In the genomic region with DNA sequence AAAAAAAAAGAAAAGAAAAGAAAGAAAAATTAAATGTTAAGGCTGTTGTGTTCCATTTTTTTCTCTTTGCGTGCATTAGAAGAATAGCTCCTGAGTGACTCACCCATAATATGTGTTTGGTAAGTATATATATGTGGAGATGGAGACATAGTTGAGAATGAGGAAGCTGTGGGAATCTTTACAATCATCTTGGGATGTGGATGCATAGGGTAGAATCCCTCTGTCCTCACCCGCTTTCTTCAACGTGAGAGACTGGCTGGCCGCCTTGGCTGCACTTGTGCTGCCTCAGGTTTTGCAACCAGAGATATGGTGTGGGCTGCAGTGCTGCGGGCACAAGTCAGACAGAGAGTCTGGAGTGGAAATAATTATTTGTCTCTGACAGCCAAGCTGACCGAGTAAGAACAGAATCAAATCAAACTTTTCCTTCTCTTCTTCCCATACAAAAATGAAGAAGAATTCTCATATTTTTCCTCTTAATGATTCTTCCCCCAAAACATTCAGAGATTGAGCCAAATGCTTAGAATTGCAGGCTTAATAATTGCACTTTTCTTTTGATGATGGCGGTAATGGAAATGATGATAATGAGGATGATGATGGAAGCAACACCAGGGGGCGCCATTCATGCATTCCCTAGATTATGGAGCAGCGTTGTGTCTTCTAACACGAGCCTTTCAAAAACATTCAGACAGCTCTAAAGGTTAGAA, we compare ENCODE assay signal across 1 cellular context.
TF ChIP-seq lines count a peak whose summit lies in the region.

No MANE protein-coding gene starts in this region.

TF ChIP-seq in GM23338, 12 proteins besides CTCF, POLR2A, EP300 and RAD21 (continued from another document):
- TF ChIP-seq REST (IDR thresholded peaks at IDR 0.05; ENCODE audit: unreplicated experiment) (no peak), ETS1 (IDR thresholded peaks at IDR 0.05) (no peak), EZH2phosphoT487 (IDR thresholded peaks at IDR 0.05; ENCODE audit: unreplicated experiment) (no peak), JUNB (IDR thresholded peaks at IDR 0.05; ENCODE audit: unreplicated experiment) (no peak), CREB1 (CRISPR knock-in tag; IDR thresholded peaks at IDR 0.05; ENCODE audit: low read depth) (no peak), EZH2 (IDR thresholded peaks at IDR 0.05; ENCODE audit: low read depth, unreplicated experiment) (no peak), POLR2AphosphoS5 (IDR thresholded peaks at IDR 0.05; ENCODE audit: low read depth) (no peak), ZNF331 (CRISPR knock-in tag; IDR thresholded peaks at IDR 0.05; ENCODE audit: low read depth) (no peak)
- TF ChIP-seq, protein P1, sequence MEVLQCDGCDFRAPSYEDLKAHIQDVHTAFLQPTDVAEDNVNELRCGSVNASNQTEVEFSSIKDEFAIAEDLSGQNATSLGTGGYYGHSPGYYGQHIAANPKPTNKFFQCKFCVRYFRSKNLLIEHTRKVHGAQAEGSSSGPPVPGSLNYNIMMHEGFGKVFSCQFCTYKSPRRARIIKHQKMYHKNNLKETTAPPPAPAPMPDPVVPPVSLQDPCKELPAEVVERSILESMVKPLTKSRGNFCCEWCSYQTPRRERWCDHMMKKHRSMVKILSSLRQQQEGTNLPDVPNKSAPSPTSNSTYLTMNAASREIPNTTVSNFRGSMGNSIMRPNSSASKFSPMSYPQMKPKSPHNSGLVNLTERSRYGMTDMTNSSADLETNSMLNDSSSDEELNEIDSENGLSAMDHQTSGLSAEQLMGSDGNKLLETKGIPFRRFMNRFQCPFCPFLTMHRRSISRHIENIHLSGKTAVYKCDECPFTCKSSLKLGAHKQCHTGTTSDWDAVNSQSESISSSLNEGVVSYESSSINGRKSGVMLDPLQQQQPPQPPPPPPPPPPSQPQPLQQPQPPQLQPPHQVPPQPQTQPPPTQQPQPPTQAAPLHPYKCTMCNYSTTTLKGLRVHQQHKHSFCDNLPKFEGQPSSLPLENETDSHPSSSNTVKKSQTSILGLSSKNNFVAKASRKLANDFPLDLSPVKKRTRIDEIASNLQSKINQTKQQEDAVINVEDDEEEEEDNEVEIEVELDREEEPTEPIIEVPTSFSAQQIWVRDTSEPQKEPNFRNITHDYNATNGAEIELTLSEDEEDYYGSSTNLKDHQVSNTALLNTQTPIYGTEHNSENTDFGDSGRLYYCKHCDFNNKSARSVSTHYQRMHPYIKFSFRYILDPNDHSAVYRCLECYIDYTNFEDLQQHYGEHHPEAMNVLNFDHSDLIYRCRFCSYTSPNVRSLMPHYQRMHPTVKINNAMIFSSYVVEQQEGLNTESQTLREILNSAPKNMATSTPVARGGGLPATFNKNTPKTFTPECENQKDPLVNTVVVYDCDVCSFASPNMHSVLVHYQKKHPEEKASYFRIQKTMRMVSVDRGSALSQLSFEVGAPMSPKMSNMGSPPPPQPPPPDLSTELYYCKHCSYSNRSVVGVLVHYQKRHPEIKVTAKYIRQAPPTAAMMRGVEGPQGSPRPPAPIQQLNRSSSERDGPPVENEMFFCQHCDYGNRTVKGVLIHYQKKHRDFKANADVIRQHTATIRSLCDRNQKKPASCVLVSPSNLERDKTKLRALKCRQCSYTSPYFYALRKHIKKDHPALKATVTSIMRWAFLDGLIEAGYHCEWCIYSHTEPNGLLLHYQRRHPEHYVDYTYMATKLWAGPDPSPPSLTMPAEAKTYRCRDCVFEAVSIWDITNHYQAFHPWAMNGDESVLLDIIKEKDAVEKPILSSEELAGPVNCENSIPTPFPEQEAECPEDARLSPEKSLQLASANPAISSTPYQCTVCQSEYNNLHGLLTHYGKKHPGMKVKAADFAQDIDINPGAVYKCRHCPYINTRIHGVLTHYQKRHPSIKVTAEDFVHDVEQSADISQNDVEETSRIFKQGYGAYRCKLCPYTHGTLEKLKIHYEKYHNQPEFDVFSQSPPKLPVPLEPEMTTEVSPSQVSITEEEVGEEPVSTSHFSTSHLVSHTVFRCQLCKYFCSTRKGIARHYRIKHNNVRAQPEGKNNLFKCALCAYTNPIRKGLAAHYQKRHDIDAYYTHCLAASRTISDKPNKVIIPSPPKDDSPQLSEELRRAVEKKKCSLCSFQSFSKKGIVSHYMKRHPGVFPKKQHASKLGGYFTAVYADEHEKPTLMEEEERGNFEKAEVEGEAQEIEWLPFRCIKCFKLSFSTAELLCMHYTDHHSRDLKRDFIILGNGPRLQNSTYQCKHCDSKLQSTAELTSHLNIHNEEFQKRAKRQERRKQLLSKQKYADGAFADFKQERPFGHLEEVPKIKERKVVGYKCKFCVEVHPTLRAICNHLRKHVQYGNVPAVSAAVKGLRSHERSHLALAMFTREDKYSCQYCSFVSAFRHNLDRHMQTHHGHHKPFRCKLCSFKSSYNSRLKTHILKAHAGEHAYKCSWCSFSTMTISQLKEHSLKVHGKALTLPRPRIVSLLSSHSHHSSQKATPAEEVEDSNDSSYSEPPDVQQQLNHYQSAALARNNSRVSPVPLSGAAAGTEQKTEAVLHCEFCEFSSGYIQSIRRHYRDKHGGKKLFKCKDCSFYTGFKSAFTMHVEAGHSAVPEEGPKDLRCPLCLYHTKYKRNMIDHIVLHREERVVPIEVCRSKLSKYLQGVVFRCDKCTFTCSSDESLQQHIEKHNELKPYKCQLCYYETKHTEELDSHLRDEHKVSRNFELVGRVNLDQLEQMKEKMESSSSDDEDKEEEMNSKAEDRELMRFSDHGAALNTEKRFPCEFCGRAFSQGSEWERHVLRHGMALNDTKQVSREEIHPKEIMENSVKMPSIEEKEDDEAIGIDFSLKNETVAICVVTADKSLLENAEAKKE (CRISPR knock-in tag; IDR thresholded peaks at IDR 0.05) = no peak
